9 cellular contexts compared by ENCODE assay signal in genomic region chr6:42041131-42042055, GRCh38. TPM values are rescaled to one million over a fixed set of nuclear protein-coding genes. Genes with fewer than 3 reads are reported as not detected.
DNase-seq lines count a peak whose midpoint lies in the region; ATAC-seq, FAIRE-seq and TF ChIP-seq lines count a peak whose summit lies in the region.
"Had no signal": no experiment of that assay in that cellular context is flagged by ENCODE, and none has a peak within 500 bp of the region (broad histone marks: within the 10 kb centered on the region; RNA-seq: fewer than 3 reads in every experiment).

No MANE protein-coding gene starts in this region.

- intact Hi-C loops in esophagus muscularis mucosa (cut with DNase I) (loop anchor here (5.0 kb wide), 2 partner anchors 119 to 259 kb away; partner anchors contain the start of genes BYSL, MED20 and PRICKLE4), psoas muscle (cut with DNase I) (loop anchor here (5.0 kb wide), 3 partner anchors 104 to 439 kb away; partner anchors contain the start of gene PRICKLE4 (in 1 of the 2))

- H3K27me3 ChIP-seq in esophagus muscularis mucosa, result no peaks in the 10 kb centered on the region
- H3K27me3 ChIP-seq in psoas muscle (ENCODE audit: insufficient read depth in 3 of 3, low read length in 2 of 3), result no peaks in the 10 kb centered on the region

- no peak for TF ChIP-seq POLR2A in esophagus muscularis mucosa (IDR thresholded peaks at IDR 0.05; ENCODE audit: low read depth)

- peak; percentile 55 for DNase-seq in D721Med (ENCODE audit: insufficient read length, low spot score)
- DNase-seq in UCSD-AML1 (lab: John Stamatoyannopoulos, UW; ENCODE audit: unreplicated experiment), result peak; percentile 49
- no peak for DNase-seq in esophagus muscularis mucosa (ENCODE audit: extremely low spot score)
- no peak for DNase-seq in psoas muscle
- no peak for DNase-seq in AG20443 (ENCODE audit: low spot score)
- DNase-seq in medulla oblongata (ENCODE audit: extremely low spot score), result no peak
- no peak for DNase-seq in cerebellar cortex (ENCODE audit: low spot score)

- no peak for TF ChIP-seq EP300 in esophagus muscularis mucosa (IDR thresholded peaks at IDR 0.05)

- H3K4me3 ChIP-seq in esophagus muscularis mucosa, result peak overlapping the region in 2 of 4 donors; percentile 7 to 21
- no peak overlapping the region for H3K4me3 ChIP-seq in psoas muscle
- H3K4me3 ChIP-seq: thoracic aorta had no signal

- peaks cover 44 to 74% (median 68%) of the 10 kb centered on the region in 4 donors for H3K4me1 ChIP-seq in esophagus muscularis mucosa
- peaks cover 27% of the 10 kb centered on the region for H3K4me1 ChIP-seq in psoas muscle

- no peak for FAIRE-seq in D721Med (lab: Jason Lieb, UNC)

- TF ChIP-seq CTCF in D721Med (IDR thresholded peaks at IDR 0.05; ENCODE audit: insufficient read depth, missing control alignments) (no peak), esophagus muscularis mucosa (IDR thresholded peaks at IDR 0.05) (no peak), psoas muscle (IDR thresholded peaks at IDR 0.05) (no peak)

- H3K9me3 ChIP-seq in esophagus muscularis mucosa (no peaks in the 10 kb centered on the region), psoas muscle (no peaks in the 10 kb centered on the region)
- H3K9me3 ChIP-seq: thoracic aorta had no signal

- peak overlapping the region; percentile 77 to 93 (median 85) for H3K27ac ChIP-seq in esophagus muscularis mucosa (replicated peaks in 1 of 4)
- H3K27ac ChIP-seq in psoas muscle, result peak overlapping the region; percentile 36
- H3K27ac ChIP-seq: thoracic aorta had no signal

- no peaks in the 10 kb centered on the region for H3K36me3 ChIP-seq in esophagus muscularis mucosa
- H3K36me3 ChIP-seq in psoas muscle (ENCODE audit: insufficient read depth in 1 of 2, low read depth in 1 of 2), result no peaks in the 10 kb centered on the region
- H3K36me3 ChIP-seq: thoracic aorta had no signal

- 54% methylated on average over 9 of the region's 10 CpGs for WGBS in esophagus muscularis mucosa
- WGBS in psoas muscle, 3 donors, result 52 to 63% (median 56%) methylated on average over 10 of the region's 10 CpGs

- no peak for ATAC-seq in psoas muscle
- ATAC-seq in HG03342 (IDR thresholded peaks at IDR 0.05; ENCODE audit: unreplicated experiment), result no peak

RNA-seq across cellular contexts. Expression of gene TAF8, which starts 8.9 kb away (rescaled TPM):
- total RNA-seq in esophagus muscularis mucosa, result 10 to 100 TPM; 16.7 to 35.2 (median 25.9) TPM
- 10 to 100 TPM; 16.6 to 23.9 (median 19.9) TPM for total RNA-seq in psoas muscle
- 10 to 100 TPM; 11.2 to 17.9 (median 12.6) TPM for polyA plus RNA-seq in psoas muscle

Comparison
In these comparisons a context has a peak if more than half of its experiments do, and no peak if none do; other contexts are left out.
1. DNase-seq: peak in D721Med (single experiment) and UCSD-AML1 (single experiment); none in esophagus muscularis mucosa (single experiment), psoas muscle (0 of 2), AG20443 (single experiment), medulla oblongata (single experiment) and cerebellar cortex (single experiment).